8 cellular contexts compared by ENCODE assay signal in the genomic region with DNA sequence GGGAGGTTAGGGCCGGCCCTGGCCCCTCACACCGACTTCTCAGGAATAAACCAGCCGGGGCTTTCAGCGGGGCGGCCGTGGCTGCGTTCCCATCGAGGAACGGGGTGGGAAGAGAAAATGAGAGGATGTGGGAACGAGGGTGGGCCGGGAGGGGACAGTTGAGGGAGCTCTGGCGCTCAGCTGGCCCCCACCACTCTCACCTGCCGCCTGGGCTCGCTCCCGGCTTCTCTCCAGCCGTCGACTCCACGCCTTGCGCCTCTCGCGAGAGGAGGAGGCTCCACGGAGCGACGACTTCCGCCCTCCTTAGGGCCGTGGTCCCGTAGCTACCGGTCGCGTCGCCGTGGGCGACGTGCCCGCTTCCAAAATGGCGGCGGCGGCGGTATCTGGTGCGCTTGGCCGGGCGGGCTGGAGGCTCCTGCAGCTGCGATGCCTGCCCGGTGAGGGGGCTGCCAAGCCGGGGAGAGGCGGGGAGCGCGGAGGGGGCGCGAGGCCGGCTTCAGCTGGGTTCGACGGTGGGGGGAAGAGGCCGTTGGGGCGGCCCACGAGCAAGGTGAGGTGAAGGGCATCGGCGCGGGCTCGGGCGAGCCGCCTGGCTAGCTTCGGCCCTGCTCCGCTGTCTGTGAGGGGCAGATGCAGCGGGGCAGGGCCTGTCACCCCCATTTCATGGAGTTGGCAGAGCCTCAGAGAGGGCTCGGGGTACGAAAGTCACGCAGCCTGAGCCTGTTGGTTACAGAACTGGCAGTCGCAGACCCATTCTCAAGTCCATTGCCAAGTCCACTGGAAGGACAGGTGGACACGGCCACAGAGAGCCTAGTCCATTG. TPM values are rescaled to one million over a fixed set of nuclear protein-coding genes. Genes with fewer than 3 reads are reported as not detected.
A peak's percentile ranks its signal among the peaks of the same experiment; 100 is the strongest.
DNase-seq lines count a peak whose midpoint lies in the region; ATAC-seq and TF ChIP-seq lines count a peak whose summit lies in the region.

A gene (minus strand): TSS at position 244 of the 821 bp plus-strand sequence. CDS start 6,457 bp downstream, outside the sequence.
A gene with protein sequence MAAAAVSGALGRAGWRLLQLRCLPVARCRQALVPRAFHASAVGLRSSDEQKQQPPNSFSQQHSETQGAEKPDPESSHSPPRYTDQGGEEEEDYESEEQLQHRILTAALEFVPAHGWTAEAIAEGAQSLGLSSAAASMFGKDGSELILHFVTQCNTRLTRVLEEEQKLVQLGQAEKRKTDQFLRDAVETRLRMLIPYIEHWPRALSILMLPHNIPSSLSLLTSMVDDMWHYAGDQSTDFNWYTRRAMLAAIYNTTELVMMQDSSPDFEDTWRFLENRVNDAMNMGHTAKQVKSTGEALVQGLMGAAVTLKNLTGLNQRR (plus strand): TSS at position 338 of the 821 bp plus-strand sequence. CDS start 27 bp downstream, at position 365.

- H3K27me3 Mint-ChIP-seq in activated T-helper 2 cell treated with anti-CD3 and anti-CD28 coated beads, Interferon-gamma antibody, Interleukin-2, Interleukin-4, amounts not matched to agents 10 μg/mL and 5 μg/mL and 100 μg/mL, durations not matched to agents 14 hours and 24 hours and 36 hours (ENCODE audit: low read depth): no peaks in the 10 kb centered on the region
- H3K27me3 Mint-ChIP-seq in natural killer cell treated with Interleukin-12 subunit alpha and Interleukin-12 subunit beta and Interleukin-15 and Interleukin-18, amount 100 ng/mL, for 72 hours: no peaks in the 10 kb centered on the region

- H3K36me3 Mint-ChIP-seq in activated T-helper 2 cell treated with anti-CD3 and anti-CD28 coated beads, Interferon-gamma antibody, Interleukin-2, Interleukin-4, amounts not matched to agents 10 μg/mL and 5 μg/mL and 100 μg/mL, durations not matched to agents 14 hours and 24 hours and 36 hours (ENCODE audit: low read depth): peaks cover 23% of the 10 kb centered on the region
- H3K36me3 Mint-ChIP-seq in natural killer cell treated with Interleukin-12 subunit alpha and Interleukin-12 subunit beta and Interleukin-15 and Interleukin-18, amount 100 ng/mL, for 72 hours: no peaks in the 10 kb centered on the region

- TF ChIP-seq CTCF in RWPE2 (IDR thresholded peaks at IDR 0.05; ENCODE audit: poor library complexity, severe bottlenecking): no peak

- peaks cover 26% of the 10 kb centered on the region for H3K4me1 Mint-ChIP-seq in activated T-helper 2 cell treated with anti-CD3 and anti-CD28 coated beads, Interferon-gamma antibody, Interleukin-2, Interleukin-4, amounts not matched to agents 10 μg/mL and 5 μg/mL and 100 μg/mL, durations not matched to agents 14 hours and 24 hours and 36 hours (ENCODE audit: low read depth)
- peaks cover 15 to 26% of the 10 kb centered on the region in 2 donors for H3K4me1 Mint-ChIP-seq in natural killer cell treated with Interleukin-12 subunit alpha and Interleukin-12 subunit beta and Interleukin-15 and Interleukin-18, amount 100 ng/mL, for 72 hours (ENCODE audit: low read depth in 2 of 2)

- DNase-seq in EL (peak; percentile 92), H4 (ENCODE audit: low spot score) (peak; percentile 91), LoVo (ENCODE audit: low spot score) (peak; percentile 89), RWPE2 (ENCODE audit: low spot score) (peak; percentile 95), fibroblast of peridontal ligament (ENCODE audit: extremely low read depth) (peak; percentile 87)
- peak; percentile 87 for DNase-seq in activated T-helper 2 cell treated with anti-CD3 and anti-CD28 coated beads, Interferon-gamma antibody, Interleukin-2, Interleukin-4, amounts not matched to agents 10 μg/mL and 5 μg/mL and 100 μg/mL, durations not matched to agents 14 hours and 24 hours and 36 hours (ENCODE audit: low spot score)
- DNase-seq in natural killer cell treated with Interleukin-12 subunit alpha and Interleukin-12 subunit beta and Interleukin-15 and Interleukin-18, amount 100 ng/mL, for 72 hours (ENCODE audit: low spot score): peak; percentile 94
- peak; percentile 88 for DNase-seq in stimulated activated naive CD4-positive, alpha-beta T cell treated with Interleukin-2 at 50 U/mL for 16 hours (lab: John Stamatoyannopoulos, UW)

- H3K4me3 ChIP-seq in RWPE2 (ENCODE audit: severe bottlenecking): peak within 1 kb of the TSS; percentile 86

- intact Hi-C loops in activated T-helper 2 cell treated with anti-CD3 and anti-CD28 coated beads, Interferon-gamma antibody, Interleukin-2, Interleukin-4, amounts not matched to agents 10 μg/mL and 5 μg/mL and 100 μg/mL, durations not matched to agents 14 hours and 24 hours and 36 hours (cut with micrococcal nuclease): loop anchor here (1.0 kb wide), 2 partner anchors 15 to 147 kb away; a partner anchor contains a TSS

- peaks cover 42% of the 10 kb centered on the region for H3K36me3 ChIP-seq in RWPE2 (ENCODE audit: low read depth)

- no peaks in the 10 kb centered on the region for H3K27me3 ChIP-seq in RWPE2 (ENCODE audit: insufficient read depth, poor library complexity, severe bottlenecking)

- H3K9me3 ChIP-seq in RWPE2 (ENCODE audit: severe bottlenecking): no peaks in the 10 kb centered on the region

- peak within 1 kb of the TSS; percentile 60 for H3K27ac ChIP-seq in RWPE2 (ENCODE audit: poor library complexity, severe bottlenecking)

- H3K27ac Mint-ChIP-seq in activated T-helper 2 cell treated with anti-CD3 and anti-CD28 coated beads, Interferon-gamma antibody, Interleukin-2, Interleukin-4, amounts not matched to agents 10 μg/mL and 5 μg/mL and 100 μg/mL, durations not matched to agents 14 hours and 24 hours and 36 hours: peak within 1 kb of the TSS; percentile 87
- peak within 1 kb of the TSS; percentile 79 to 92 for H3K27ac Mint-ChIP-seq in natural killer cell treated with Interleukin-12 subunit alpha and Interleukin-12 subunit beta and Interleukin-15 and Interleukin-18, amount 100 ng/mL, for 72 hours

- peak; percentile 98 for ATAC-seq in RWPE2 (ENCODE audit: low read depth)
- peak; percentile 100 for ATAC-seq in natural killer cell treated with Interleukin-12 subunit alpha and Interleukin-12 subunit beta and Interleukin-15 and Interleukin-18, amount 100 ng/mL, for 72 hours

- peak within 1 kb of the TSS; percentile 93 for H3K4me3 Mint-ChIP-seq in activated T-helper 2 cell treated with anti-CD3 and anti-CD28 coated beads, Interferon-gamma antibody, Interleukin-2, Interleukin-4, amounts not matched to agents 10 μg/mL and 5 μg/mL and 100 μg/mL, durations not matched to agents 14 hours and 24 hours and 36 hours (ENCODE audit: low read depth)
- peak within 1 kb of the TSS; percentile 92 for H3K4me3 Mint-ChIP-seq in natural killer cell treated with Interleukin-12 subunit alpha and Interleukin-12 subunit beta and Interleukin-15 and Interleukin-18, amount 100 ng/mL, for 72 hours

- no peaks in the 10 kb centered on the region for H3K9me3 Mint-ChIP-seq in activated T-helper 2 cell treated with anti-CD3 and anti-CD28 coated beads, Interferon-gamma antibody, Interleukin-2, Interleukin-4, amounts not matched to agents 10 μg/mL and 5 μg/mL and 100 μg/mL, durations not matched to agents 14 hours and 24 hours and 36 hours
- H3K9me3 Mint-ChIP-seq in natural killer cell treated with Interleukin-12 subunit alpha and Interleukin-12 subunit beta and Interleukin-15 and Interleukin-18, amount 100 ng/mL, for 72 hours: no peaks in the 10 kb centered on the region

- peaks cover 2% of the 10 kb centered on the region for H3K4me1 ChIP-seq in RWPE2 (ENCODE audit: insufficient read depth, poor library complexity, severe bottlenecking)

RNA-seq across cellular contexts. Expression of the first gene that starts in this region (rescaled TPM):
- 88.4 and 96.4 TPM in 2 replicates for total RNA-seq in H4 (2014; rRNA removed; shearing (Covaris generic))
- 66.8 and 73.1 TPM in 2 replicates for total RNA-seq in activated T-helper 2 cell treated with anti-CD3 and anti-CD28 coated beads, Interferon-gamma antibody, Interleukin-2, Interleukin-4, amounts not matched to agents 10 μg/mL and 5 μg/mL and 100 μg/mL, durations not matched to agents 14 hours and 24 hours and 36 hours
- total RNA-seq in natural killer cell treated with Interleukin-12 subunit alpha and Interleukin-12 subunit beta and Interleukin-15 and Interleukin-18, amount 100 ng/mL, for 72 hours: 10 to 100 TPM; 54.0 to 92.0 TPM

RNA-seq across cellular contexts. Expression of the second gene that starts in this region (rescaled TPM):
- 67.6 and 76.9 TPM in 2 replicates for total RNA-seq in H4 (2014; rRNA removed; shearing (Covaris generic))
- total RNA-seq in activated T-helper 2 cell treated with anti-CD3 and anti-CD28 coated beads, Interferon-gamma antibody, Interleukin-2, Interleukin-4, amounts not matched to agents 10 μg/mL and 5 μg/mL and 100 μg/mL, durations not matched to agents 14 hours and 24 hours and 36 hours: 47.4 and 48.3 TPM in 2 replicates
- 10 to 100 TPM; 34.2 to 42.9 TPM for total RNA-seq in natural killer cell treated with Interleukin-12 subunit alpha and Interleukin-12 subunit beta and Interleukin-15 and Interleukin-18, amount 100 ng/mL, for 72 hours

Comparison
In these comparisons a context has a peak if more than half of its experiments do, and no peak if none do; other contexts are left out.
1. Peak in every context shown above with its lines: DNase-seq, ATAC-seq, H3K4me3 ChIP-seq and H3K27ac ChIP-seq.